ENCODE assay signal across 1 cellular context in genomic region chr17:43006639-43007551, GRCh38.
TF ChIP-seq lines count a peak whose summit lies in the region.

Gene IFI35, plus strand, starts transcription at chr17:43006784. Its CDS starts 164 bp downstream, at chr17:43006948.

TF ChIP-seq in HepG2, 621 proteins besides CTCF, POLR2A, EP300 and RAD21 (continued from another document and continues in another):
- no peak for TF ChIP-seq JARID2 (CRISPR knock-in tag; IDR thresholded peaks at IDR 0.05; ENCODE audit: insufficient replicate concordance)
- TF ChIP-seq PATZ1 (CRISPR knock-in tag; IDR thresholded peaks at IDR 0.05), result peak; percentile 65
- TF ChIP-seq MYNN (CRISPR knock-in tag; IDR thresholded peaks at IDR 0.05; ENCODE audit: low read depth), result no peak
- TF ChIP-seq THAP8 (CRISPR knock-in tag; IDR thresholded peaks at IDR 0.05; ENCODE audit: borderline replicate concordance), result no peak
- no peak for TF ChIP-seq CENPBD1 (CRISPR knock-in tag; IDR thresholded peaks at IDR 0.05; ENCODE audit: borderline replicate concordance, low read depth)
- 0 out of 2 replicates have a peak, but pooled peaks have one; percentile 15 for TF ChIP-seq NR2C2 (CRISPR knock-in tag; IDR thresholded peaks at IDR 0.05; ENCODE audit: borderline replicate concordance)
- peak; percentile 93 for TF ChIP-seq ELF3 (CRISPR knock-in tag; IDR thresholded peaks at IDR 0.05)
- TF ChIP-seq KDM1A (CRISPR knock-in tag; IDR thresholded peaks at IDR 0.05), result peak; percentile 64; the same call in 1 of the 2 replicates
- TF ChIP-seq POGK (CRISPR knock-in tag; conservative IDR thresholded peaks at IDR 0.05), result 0 out of 2 replicates have a peak, but pooled peaks have one; percentile 66
- TF ChIP-seq ZSCAN31 (CRISPR knock-in tag; IDR thresholded peaks at IDR 0.05; ENCODE audit: low read depth), result peak; percentile 72; the same call in 1 of the 2 replicates
- 0 out of 2 replicates have a peak, but pooled peaks have one; percentile 26 for TF ChIP-seq PPARG (CRISPR knock-in tag; conservative IDR thresholded peaks at IDR 0.05)
- peak; percentile 91 for TF ChIP-seq XRCC5 (optimal IDR thresholded peaks at IDR 0.05; ENCODE audit: low read length)
- peak in 1 of 2 experiments; percentile 79; a peak in 1 of 4 replicates for TF ChIP-seq ATF4 (CRISPR knock-in tag; IDR thresholded peaks at IDR 0.05)
- TF ChIP-seq ADNP (CRISPR knock-in tag; IDR thresholded peaks at IDR 0.05), result peak; percentile 25; the same call in 1 of the 2 replicates
- 0 out of 2 replicates have a peak, but pooled peaks have one; percentile 60 for TF ChIP-seq DNMT1 (CRISPR knock-in tag; IDR thresholded peaks at IDR 0.05)
- 0 out of 2 replicates have a peak, but pooled peaks have one; percentile 13 for TF ChIP-seq SIX1 (CRISPR knock-in tag; IDR thresholded peaks at IDR 0.05; ENCODE audit: borderline replicate concordance)
- TF ChIP-seq ZNF430 (CRISPR knock-in tag; IDR thresholded peaks at IDR 0.05), result no peak
- peak; percentile 48; the same call in 1 of the 2 replicates for TF ChIP-seq RXRB (CRISPR knock-in tag; IDR thresholded peaks at IDR 0.05; ENCODE audit: borderline replicate concordance)
- TF ChIP-seq FOXO1 (CRISPR knock-in tag; IDR thresholded peaks at IDR 0.05), result peak; percentile 33; the same call in 1 of the 2 replicates
- peak; percentile 74; the same call in 1 of the 2 replicates for TF ChIP-seq ZFP91 (CRISPR knock-in tag; IDR thresholded peaks at IDR 0.05; ENCODE audit: borderline replicate concordance)
- TF ChIP-seq HMG20A (CRISPR knock-in tag; IDR thresholded peaks at IDR 0.05; ENCODE audit: borderline replicate concordance), result no peak
- peak; percentile 55 for TF ChIP-seq ARID5B (CRISPR knock-in tag; IDR thresholded peaks at IDR 0.05)
- TF ChIP-seq DRAP1 (CRISPR knock-in tag; IDR thresholded peaks at IDR 0.05), result peak; percentile 20; the same call in 1 of the 2 replicates
- TF ChIP-seq ZNF230 (CRISPR knock-in tag; IDR thresholded peaks at IDR 0.05), result no peak
- TF ChIP-seq PTBP1 (IDR thresholded peaks at IDR 0.05; ENCODE audit: low read depth, low read length, poor library complexity, severe bottlenecking), result no peak
- TF ChIP-seq ZSCAN12 (CRISPR knock-in tag; IDR thresholded peaks at IDR 0.05), result no peak
- peak; percentile 56; the same call in 1 of the 2 replicates for TF ChIP-seq FOXP4 (CRISPR knock-in tag; IDR thresholded peaks at IDR 0.05)
- no peak for TF ChIP-seq PHF5A (CRISPR knock-in tag; IDR thresholded peaks at IDR 0.05; ENCODE audit: low read depth, unreplicated experiment)
- peak; percentile 90 to 92 for TF ChIP-seq HMGXB4 (CRISPR knock-in tag; IDR thresholded peaks at IDR 0.05; ENCODE audit: borderline replicate concordance in 1 of 2, low read depth in 1 of 2)
- TF ChIP-seq ZNF878 (CRISPR knock-in tag; IDR thresholded peaks at IDR 0.05), result peak; percentile 79
- TF ChIP-seq ZNF282 (IDR thresholded peaks at IDR 0.05; ENCODE audit: partially characterized antibody), result no peak
- TF ChIP-seq ZNF468 (CRISPR knock-in tag; IDR thresholded peaks at IDR 0.05), result no peak
- peak; percentile 47 for TF ChIP-seq SP5 (CRISPR knock-in tag; IDR thresholded peaks at IDR 0.05; ENCODE audit: borderline replicate concordance, low read depth)
- peak; percentile 77 for TF ChIP-seq POLR2G (IDR thresholded peaks at IDR 0.05; ENCODE audit: low read depth, low read length)
- TF ChIP-seq FOXK1 (CRISPR knock-in tag; IDR thresholded peaks at IDR 0.05; ENCODE audit: borderline replicate concordance, low read depth), result 0 out of 2 replicates have a peak, but pooled peaks have one; percentile 8
- 0 out of 2 replicates have a peak, but pooled peaks have one; percentile 29 for TF ChIP-seq ZNF143 (CRISPR knock-in tag; IDR thresholded peaks at IDR 0.05)
- peak; percentile 74 for TF ChIP-seq POLR2AphosphoS5 (IDR thresholded peaks at IDR 0.05; ENCODE audit: low read depth, low read length)
- TF ChIP-seq ZFY (CRISPR knock-in tag; IDR thresholded peaks at IDR 0.05), result peak; percentile 46; the same call in 1 of the 2 replicates
- TF ChIP-seq HOXA9 (CRISPR knock-in tag; IDR thresholded peaks at IDR 0.05; ENCODE audit: borderline replicate concordance), result no peak
- peak; percentile 67; the same call in 1 of the 2 replicates for TF ChIP-seq ZNF280B (CRISPR knock-in tag; IDR thresholded peaks at IDR 0.05; ENCODE audit: borderline replicate concordance)
- TF ChIP-seq ZNF615 (CRISPR knock-in tag; IDR thresholded peaks at IDR 0.05; ENCODE audit: borderline replicate concordance), result no peak
- 0 out of 2 replicates have a peak, but pooled peaks have one; percentile 33 for TF ChIP-seq ZNF343 (CRISPR knock-in tag; IDR thresholded peaks at IDR 0.05)
